9 cellular contexts compared by ENCODE assay signal in the genomic region with DNA sequence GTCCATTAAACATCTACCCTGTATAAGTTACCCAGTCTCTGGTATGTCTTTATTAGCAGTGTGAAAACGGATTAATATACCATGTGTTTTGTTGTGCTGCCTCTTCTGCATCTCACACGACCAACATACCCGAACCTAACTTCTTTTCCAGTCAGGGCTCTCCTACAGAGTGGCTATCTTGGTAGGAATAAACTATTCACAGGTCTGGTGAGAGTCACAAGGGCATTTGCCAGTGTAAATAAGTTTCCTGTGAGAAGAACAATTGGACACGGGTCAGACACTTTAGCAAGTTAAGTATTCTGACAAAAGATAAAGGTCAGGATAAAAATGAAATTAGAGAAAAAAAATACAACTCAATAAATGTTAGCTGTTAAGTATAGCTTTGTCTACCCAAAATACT.
DNase-seq lines count a peak whose midpoint lies in the region; ATAC-seq, FAIRE-seq and TF ChIP-seq lines count a peak whose summit lies in the region.
"Had no signal": no experiment of that assay in that cellular context is flagged by ENCODE, and none has a peak within 500 bp of the region (broad histone marks: within the 10 kb centered on the region; RNA-seq: fewer than 3 reads in every experiment).

No MANE protein-coding gene starts in this region.

- no peak overlapping the region for H3K4me2 ChIP-seq in mesenchymal stem cell (ENCODE audit: low read length, poor library complexity, severe bottlenecking)

- H3K4me1 ChIP-seq in heart right ventricle (peaks cover 0 to 14% (median 10%) of the 10 kb centered on the region in 9 donors), mesenchymal stem cell (ENCODE audit: control insufficient read depth, insufficient read depth, low read depth, low read length) (no peaks in the 10 kb centered on the region), small intestine (ENCODE audit: control insufficient read depth in 2 of 2, insufficient read depth in 1 of 2, low read depth in 1 of 2, low read length in 1 of 2) (no peaks in the 10 kb centered on the region)

- peak overlapping the region in 8 of 10 donors; percentile 1 to 77 (median 48) for H3K27ac ChIP-seq in heart right ventricle
- peak overlapping the region; percentile 100 for H3K27ac ChIP-seq in mesenchymal stem cell (ENCODE audit: low read length, poor library complexity, severe bottlenecking)
- H3K27ac ChIP-seq in small intestine (ENCODE audit: low read depth in 1 of 2, low read length in 1 of 2) = no peak overlapping the region

- peak overlapping the region; percentile 100 for H2AK5ac ChIP-seq in mesenchymal stem cell (ENCODE audit: low read length, severe bottlenecking)

- peak overlapping the region; percentile 75 to 94 for H3K4ac ChIP-seq in mesenchymal stem cell (ENCODE audit: low read depth in 1 of 2, low read length in 2 of 2)

- H2BK15ac ChIP-seq in mesenchymal stem cell (ENCODE audit: low read depth, poor library complexity, severe bottlenecking) = no peak overlapping the region

- no peak for FAIRE-seq in bronchial epithelial cell (lab: Jason Lieb, UNC)
- FAIRE-seq in small intestine (lab: Jason Lieb, UNC) = no peak

- H3K27me3 ChIP-seq in heart right ventricle (no peaks in the 10 kb centered on the region), bronchial epithelial cell (ENCODE audit: control insufficient read depth, insufficient read depth, low read length) (no peaks in the 10 kb centered on the region), mesenchymal stem cell (ENCODE audit: control insufficient read depth in 1 of 2, insufficient read depth in 1 of 2, low read length in 2 of 2) (no peaks in the 10 kb centered on the region), small intestine (ENCODE audit: control insufficient read depth in 2 of 2, insufficient read depth in 2 of 2, low read length in 2 of 2) (no peaks in the 10 kb centered on the region)
- H3K27me3 ChIP-seq: MG63 had no signal

- H3K36me3 ChIP-seq in heart right ventricle = no peaks in the 10 kb centered on the region
- H3K36me3 ChIP-seq in bronchial epithelial cell (ENCODE audit: control insufficient read depth, insufficient read depth, low read length) = no peaks in the 10 kb centered on the region
- H3K36me3 ChIP-seq in mesenchymal stem cell (ENCODE audit: control insufficient read depth in 1 of 2, insufficient read depth in 2 of 2, low read depth in 1 of 2, low read length in 2 of 2) = no peaks in the 10 kb centered on the region
- no peaks in the 10 kb centered on the region for H3K36me3 ChIP-seq in small intestine (ENCODE audit: control insufficient read depth in 2 of 2, insufficient read depth in 2 of 2, low read length in 2 of 2)

- ATAC-seq in heart right ventricle (no peak), Right ventricle myocardium superior (ENCODE audit: poor library complexity) (no peak), HG02885 (IDR thresholded peaks at IDR 0.05; ENCODE audit: poor library complexity, unreplicated experiment) (no peak)

- in situ Hi-C loops in GM13977 (cut with MboI; ENCODE audit: low pct_unique_long_range_greater_than_20kb, low sequenced_read_pairs, unreplicated experiment) = no loop called here

- H3K23ac ChIP-seq in mesenchymal stem cell (ENCODE audit: low read length in 2 of 2) = no peak overlapping the region

- intact Hi-C loops in heart right ventricle (cut with DNase I) = no loop called here
- intact Hi-C loops in Right ventricle myocardium superior (cut with DNase I) = no loop called here

- H4K91ac ChIP-seq in mesenchymal stem cell (ENCODE audit: low read length) = peak overlapping the region; percentile 67

- H3K4me3 ChIP-seq in heart right ventricle (no peak overlapping the region), bronchial epithelial cell (ENCODE audit: low read depth, low read length) (no peak overlapping the region), mesenchymal stem cell (ENCODE audit: insufficient read depth in 1 of 2, low read depth in 1 of 2, low read length in 2 of 2) (no peak overlapping the region), small intestine (ENCODE audit: low read depth in 1 of 2, low read length in 2 of 2) (no peak overlapping the region)
- H3K4me3 ChIP-seq: MG63 had no signal

- no peak for DNase-seq in heart right ventricle
- DNase-seq in Right ventricle myocardium superior = no peak
- DNase-seq in bronchial epithelial cell (ENCODE audit: low read depth) = peak; percentile 8
- no peak for DNase-seq in mesenchymal stem cell
- no peak for DNase-seq in stimulated activated CD8-positive, alpha-beta memory T cell treated with anti-CD3 and anti-CD28 coated beads, Interleukin-4, amount 100 ng/mL, for 48 hours
- no peak for DNase-seq in small intestine
- no peak for DNase-seq in GM13977 (ENCODE audit: low spot score)

- WGBS in heart right ventricle, 2 donors = 64 to 75% methylated on average over 4 of the region's 4 CpGs
- WGBS in mesenchymal stem cell = 100% methylated on average over 2 of the region's 4 CpGs
- 77 to 83% (median 81%) methylated on average over 4 of the region's 4 CpGs for WGBS in small intestine, 3 donors

- no peak overlapping the region for H2AFZ ChIP-seq in mesenchymal stem cell (ENCODE audit: low read depth, low read length)

- H2BK12ac ChIP-seq in mesenchymal stem cell (ENCODE audit: low read length in 2 of 2) = peak overlapping the region; percentile 83 to 93

- H4K8ac ChIP-seq in mesenchymal stem cell (ENCODE audit: low read length) = peak overlapping the region; percentile 63

- TF ChIP-seq CTCF in heart right ventricle (IDR thresholded peaks at IDR 0.05) (no peak), bronchial epithelial cell (IDR thresholded peaks at IDR 0.05; ENCODE audit: insufficient read depth, low read length, severe bottlenecking) (no peak), GM13977 (IDR thresholded peaks at IDR 0.05; ENCODE audit: extremely low read depth, insufficient read depth, missing control alignments) (no peak)

- peak overlapping the region; percentile 89 for H2BK120ac ChIP-seq in mesenchymal stem cell (ENCODE audit: low read depth, low read length)

- peak overlapping the region; percentile 96 for H2BK5ac ChIP-seq in mesenchymal stem cell (ENCODE audit: low read depth, low read length, poor library complexity, severe bottlenecking)

- no peaks in the 10 kb centered on the region for H3K79me1 ChIP-seq in mesenchymal stem cell (replicated peaks; ENCODE audit: low read length, poor library complexity, severe bottlenecking)

- H3K9me3 ChIP-seq in heart right ventricle = peaks cover 0 to 11% (median 0%) of the 10 kb centered on the region in 11 donors
- no peaks in the 10 kb centered on the region for H3K9me3 ChIP-seq in mesenchymal stem cell (ENCODE audit: control insufficient read depth, low read length)
- H3K9me3 ChIP-seq in small intestine (ENCODE audit: control insufficient read depth, low read depth) = no peaks in the 10 kb centered on the region

- H3K14ac ChIP-seq in mesenchymal stem cell (ENCODE audit: low read length in 2 of 2) = no peak overlapping the region

- H3K9ac ChIP-seq in mesenchymal stem cell (ENCODE audit: low read length) = peak overlapping the region; percentile 89

- peak overlapping the region in 1 of 2 experiments; percentile 93 for H3K18ac ChIP-seq in mesenchymal stem cell (ENCODE audit: low read depth in 1 of 2, low read length in 2 of 2)

Comparison
In these comparisons a context has a peak if more than half of its experiments do, and no peak if none do; other contexts are left out.
1. H3K27ac ChIP-seq: peak in heart right ventricle (8 of 10) and mesenchymal stem cell (single experiment); none in small intestine (0 of 2).